ENCODE assay signal across 19 cellular contexts in the genomic region with DNA sequence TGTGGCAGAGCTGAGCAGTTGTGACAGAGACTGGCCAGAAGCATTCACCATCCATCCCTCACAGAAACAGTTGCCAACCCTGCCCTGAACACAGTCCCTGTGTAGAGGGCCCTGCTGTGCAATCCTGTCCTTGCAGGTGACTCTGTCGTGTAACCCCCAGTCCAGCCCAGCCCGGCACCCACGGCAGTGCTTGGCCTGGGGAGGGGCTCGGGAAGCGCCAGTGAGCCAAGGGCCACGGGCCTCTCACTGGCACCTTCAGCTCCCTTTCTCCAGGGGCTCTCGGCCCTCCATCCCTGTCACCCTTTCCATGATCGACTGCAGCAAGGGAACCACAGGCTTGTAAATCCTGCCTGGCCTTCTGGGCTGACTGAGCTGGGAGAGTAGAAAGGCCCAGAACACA.
"Had no signal": no experiment of that assay in that cellular context is flagged by ENCODE, and none has a peak within 500 bp of the region (broad histone marks: within the 10 kb centered on the region; RNA-seq: fewer than 3 reads in every experiment).

No MANE protein-coding gene starts in this region.

- ATAC-seq: esophagus mucosa; heart right ventricle; left colon; naive thymus-derived CD4-positive, alpha-beta T cell; right cardiac atrium; stimulated activated memory B cell treated with anti-CD40 and anti-IgM and Interleukin-4, amounts not matched to agents 10 μg/mL and 1 μg/mL and 100 μg/mL, for 72 hours had no signal

- DNase-seq: central memory CD4-positive, alpha-beta T cell; effector memory CD4-positive, alpha-beta T cell; heart right ventricle; immature natural killer cell; left colon; naive thymus-derived CD4-positive, alpha-beta T cell; nephron progenitor cell; stimulated activated CD4-positive, alpha-beta T cell treated with anti-CD3 and anti-CD28 coated beads, Interleukin-15, amount 100 ng/mL, for 24 hours; stimulated activated CD4-positive, alpha-beta T cell treated with anti-CD3 and anti-CD28 coated beads, Interleukin-1b, Interleukin-23, amount 100 ng/mL, for 48 hours; stimulated activated CD4-positive, alpha-beta T cell treated with anti-CD3 and anti-CD28 coated beads, Interleukin-4, amount 100 ng/mL, for 24 hours; stimulated activated naive CD8-positive, alpha-beta T cell treated with anti-CD3 and anti-CD28 coated beads, Interleukin-15, amount 100 ng/mL, for 72 hours; transverse colon had no signal

- H3K27ac Mint-ChIP-seq: stimulated activated memory B cell treated with anti-CD40 and anti-IgM and Interleukin-4, amounts not matched to agents 10 μg/mL and 1 μg/mL and 100 μg/mL, for 72 hours; stimulated activated naive CD8-positive, alpha-beta T cell treated with anti-CD3 and anti-CD28 coated beads, Interleukin-15, amount 100 ng/mL, for 72 hours had no signal

- H3K4me3 ChIP-seq: heart right ventricle, thoracic aorta, transverse colon had no signal

- H3K4me1 Mint-ChIP-seq: stimulated activated memory B cell treated with anti-CD40 and anti-IgM and Interleukin-4, amounts not matched to agents 10 μg/mL and 1 μg/mL and 100 μg/mL, for 72 hours; stimulated activated naive CD8-positive, alpha-beta T cell treated with anti-CD3 and anti-CD28 coated beads, Interleukin-15, amount 100 ng/mL, for 72 hours had no signal

- H3K9me3 Mint-ChIP-seq: immature natural killer cell; naive thymus-derived CD4-positive, alpha-beta T cell; nephron progenitor cell; stimulated activated memory B cell treated with anti-CD40 and anti-IgM and Interleukin-4, amounts not matched to agents 10 μg/mL and 1 μg/mL and 100 μg/mL, for 72 hours; stimulated activated naive CD8-positive, alpha-beta T cell treated with anti-CD3 and anti-CD28 coated beads, Interleukin-15, amount 100 ng/mL, for 72 hours had no signal

- H3K4me3 Mint-ChIP-seq: immature natural killer cell; naive thymus-derived CD4-positive, alpha-beta T cell; nephron progenitor cell; stimulated activated memory B cell treated with anti-CD40 and anti-IgM and Interleukin-4, amounts not matched to agents 10 μg/mL and 1 μg/mL and 100 μg/mL, for 72 hours; stimulated activated naive CD8-positive, alpha-beta T cell treated with anti-CD3 and anti-CD28 coated beads, Interleukin-15, amount 100 ng/mL, for 72 hours had no signal

- H3K27ac ChIP-seq: heart right ventricle, thoracic aorta, transverse colon had no signal

- H3K9me3 ChIP-seq: heart right ventricle, thoracic aorta, transverse colon had no signal

- H3K27me3 Mint-ChIP-seq: naive thymus-derived CD4-positive, alpha-beta T cell; stimulated activated memory B cell treated with anti-CD40 and anti-IgM and Interleukin-4, amounts not matched to agents 10 μg/mL and 1 μg/mL and 100 μg/mL, for 72 hours; stimulated activated naive CD8-positive, alpha-beta T cell treated with anti-CD3 and anti-CD28 coated beads, Interleukin-15, amount 100 ng/mL, for 72 hours had no signal

- FAIRE-seq: endometrium, frontal cortex, keratinocyte had no signal

- H3K27me3 ChIP-seq: heart right ventricle, transverse colon had no signal
